Comparison of ENCODE assay signal across 15 cellular contexts in genomic region chr11:119324124-119324665, GRCh38. TPM values are rescaled to one million over a fixed set of nuclear protein-coding genes. Genes with fewer than 3 reads are reported as not detected.
DNase-seq lines count a peak whose midpoint lies in the region; ATAC-seq and TF ChIP-seq lines count a peak whose summit lies in the region.
"Had no signal": no experiment of that assay in that cellular context is flagged by ENCODE, and none has a peak within 500 bp of the region (broad histone marks: within the 10 kb centered on the region; RNA-seq: fewer than 3 reads in every experiment).

No MANE protein-coding gene starts in this region.

- H3F3A ChIP-seq in GM23338 (replicated peaks; ENCODE audit: low read depth): peaks cover 11% of the 10 kb centered on the region; the same call in 1 of the 2 replicates
- peaks cover 32% of the 10 kb centered on the region for H3F3A ChIP-seq in neural progenitor cell (ENCODE audit: low read depth)

- no peaks in the 10 kb centered on the region for H3K9me3 Mint-ChIP-seq in GM23338
- H3K9me3 Mint-ChIP-seq in brain: no peaks in the 10 kb centered on the region
- no peaks in the 10 kb centered on the region for H3K9me3 Mint-ChIP-seq in neural progenitor cell
- no peaks in the 10 kb centered on the region for H3K9me3 Mint-ChIP-seq in T-helper 2 cell treated with Interferon-gamma antibody and Interleukin-4, amounts not matched to agents 5 μg/mL and 100 μg/mL, for 36 hours
- H3K9me3 Mint-ChIP-seq: IgD-negative memory B cell had no signal

- 66 to 68% methylated on average over 5 of the region's 5 CpGs for WGBS in lower leg skin, 2 donors

- H3K36me3 ChIP-seq in GM23338 (ENCODE audit: insufficient read depth) (no peaks in the 10 kb centered on the region), neural progenitor cell (no peaks in the 10 kb centered on the region)

- H3K4me3 ChIP-seq in GM23338 (no peak overlapping the region), neural progenitor cell (no peak overlapping the region), lower leg skin (ENCODE audit: low read depth, poor library complexity, severe bottlenecking) (no peak overlapping the region)

- peak; percentile 36 for DNase-seq in NCI-H1436 (lab: John Stamatoyannopoulos, UW)
- DNase-seq in NCI-H1436 treated with DMSO at 0.1 percent for 48 hours (lab: John Stamatoyannopoulos, UW): no peak
- no peak for DNase-seq in GM23338 (ENCODE audit: low spot score)
- DNase-seq in neural progenitor cell (ENCODE audit: low spot score): no peak
- DNase-seq in NCI-H345 (lab: John Stamatoyannopoulos, UW): no peak
- DNase-seq in T-helper 2 cell treated with Interferon-gamma antibody and Interleukin-4, amounts not matched to agents 5 μg/mL and 100 μg/mL, for 36 hours (ENCODE audit: low spot score): no peak
- DNase-seq in lower leg skin (ENCODE audit: low spot score in 2 of 2): no peak
- DNase-seq: NCI-H1417 treated with DMSO at 0.1 percent for 48 hours had no signal

- no peaks in the 10 kb centered on the region for H3K79me2 ChIP-seq in GM23338 (replicated peaks; ENCODE audit: insufficient read depth)
- H3K79me2 ChIP-seq in neural progenitor cell (ENCODE audit: low read depth): no peaks in the 10 kb centered on the region

- H3K9ac ChIP-seq in neural progenitor cell: no peak overlapping the region

- no peaks in the 10 kb centered on the region for H3K9me2 ChIP-seq in GM23338 (ENCODE audit: insufficient read depth)

- ATAC-seq in GM23338: no peak
- ATAC-seq: Panc1 had no signal

- H3K4me1 Mint-ChIP-seq in GM23338 (peaks cover 19% of the 10 kb centered on the region; the same call in 2 of the 3 replicates), brain (peaks cover 24% of the 10 kb centered on the region), neural progenitor cell (peaks cover 34% of the 10 kb centered on the region)
- peaks cover 15% of the 10 kb centered on the region for H3K4me1 Mint-ChIP-seq in T-helper 2 cell treated with Interferon-gamma antibody and Interleukin-4, amounts not matched to agents 5 μg/mL and 100 μg/mL, for 36 hours (ENCODE audit: low read depth)

- H3K27ac Mint-ChIP-seq in GM23338: no peak overlapping the region
- peak overlapping the region in 3 of 5 experiments; percentile 37 to 76 (median 44) for H3K27ac Mint-ChIP-seq in brain
- no peak overlapping the region for H3K27ac Mint-ChIP-seq in neural progenitor cell
- no peak overlapping the region for H3K27ac Mint-ChIP-seq in T-helper 2 cell treated with Interferon-gamma antibody and Interleukin-4, amounts not matched to agents 5 μg/mL and 100 μg/mL, for 36 hours

- intact Hi-C loops in lower leg skin (cut with DNase I; ENCODE audit: low total_unique reads): loop anchor here (5.0 to 10.0 kb wide), 2 partner anchors 119 to 362 kb away; partner anchors contain the start of gene CBL

- H3K27me3 Mint-ChIP-seq in GM23338 (ENCODE audit: insufficient read depth, low read depth, poor library complexity) (peaks cover 17% of the 10 kb centered on the region), brain (peaks cover 8% of the 10 kb centered on the region), neural progenitor cell (ENCODE audit: insufficient read depth, low read depth) (peaks cover 8% of the 10 kb centered on the region)
- H3K27me3 Mint-ChIP-seq in T-helper 2 cell treated with Interferon-gamma antibody and Interleukin-4, amounts not matched to agents 5 μg/mL and 100 μg/mL, for 36 hours (ENCODE audit: low read depth): peaks cover 8% of the 10 kb centered on the region

- no peaks in the 10 kb centered on the region for H3K9me3 ChIP-seq in neural progenitor cell (ENCODE audit: low read depth)

- H2AFZ ChIP-seq in GM23338 (peak overlapping the region; percentile 79), neural progenitor cell (replicated peaks) (peak overlapping the region; percentile 56)

- no peaks in the 10 kb centered on the region for H4K20me1 ChIP-seq in GM23338 (replicated peaks; ENCODE audit: insufficient read depth)
- H4K20me1 ChIP-seq in neural progenitor cell (ENCODE audit: low read depth): no peaks in the 10 kb centered on the region

- H3K27me3 ChIP-seq in GM23338 (ENCODE audit: insufficient read depth) (0 out of 2 replicates have a peak, but pooled peaks cover 6% of the 10 kb centered on the region), neural progenitor cell (no peaks in the 10 kb centered on the region)

- H3K4me1 ChIP-seq in GM23338 (ENCODE audit: insufficient read depth) (peaks cover 22% of the 10 kb centered on the region), neural progenitor cell (peaks cover 28% of the 10 kb centered on the region)

- no peak for TF ChIP-seq POLR2A in lower leg skin (IDR thresholded peaks at IDR 0.05)

- H3K4me3 Mint-ChIP-seq in GM23338 (no peak overlapping the region; the same call in 2 of the 3 replicates), brain (peak overlapping the region in 2 of 5 experiments; percentile 7 to 29), neural progenitor cell (peak overlapping the region; percentile 42)
- no peak overlapping the region for H3K4me3 Mint-ChIP-seq in T-helper 2 cell treated with Interferon-gamma antibody and Interleukin-4, amounts not matched to agents 5 μg/mL and 100 μg/mL, for 36 hours

- H3K36me3 Mint-ChIP-seq in GM23338 (ENCODE audit: low read depth) (no peaks in the 10 kb centered on the region), brain (no peaks in the 10 kb centered on the region), neural progenitor cell (no peaks in the 10 kb centered on the region)
- no peaks in the 10 kb centered on the region for H3K36me3 Mint-ChIP-seq in T-helper 2 cell treated with Interferon-gamma antibody and Interleukin-4, amounts not matched to agents 5 μg/mL and 100 μg/mL, for 36 hours (ENCODE audit: low read depth)
- H3K36me3 Mint-ChIP-seq: IgD-negative memory B cell had no signal

- TF ChIP-seq CTCF in GM23338 (conservative IDR thresholded peaks at IDR 0.05; ENCODE audit: low read depth in 2 of 2): no peak
- TF ChIP-seq CTCF in brain (conservative IDR thresholded peaks at IDR 0.05): no peak
- no peak for TF ChIP-seq CTCF in neural progenitor cell (IDR thresholded peaks at IDR 0.05)
- TF ChIP-seq CTCF in lower leg skin (IDR thresholded peaks at IDR 0.05): no peak

- H3K27ac ChIP-seq in GM23338 (ENCODE audit: low read depth) (no peak overlapping the region), neural progenitor cell (no peak overlapping the region)
- H3K27ac ChIP-seq: 22Rv1 had no signal

- H3K4me2 ChIP-seq in GM23338 (no peak overlapping the region), neural progenitor cell (no peak overlapping the region)

RNA-seq across cellular contexts. Expression of gene MCAM, which starts 7.3 kb away (rescaled TPM):
- total RNA-seq in GM23338 (2014; rRNA removed; shearing (Covaris generic)): 79.5 and 139 TPM in 2 replicates
- polyA plus RNA-seq in GM23338 (2016; fragmentation: Nextera tagmentation; extraction: Ambion mirVana) (7.8 and 8.9 TPM in 2 replicates), brain (ENCODE audit: insufficient read depth, low read depth, low replicate concordance) (58.3 TPM)
- total RNA-seq in neural progenitor cell (ENCODE audit: low replicate concordance) (23.3 and 28.2 TPM in 2 replicates), lower leg skin (100 to 1,000 TPM; 103 to 198 (median 183) TPM)

RNA-seq across cellular contexts. Expression of gene RNF26, which starts 10.1 kb away (rescaled TPM):
- total RNA-seq in GM23338 (2014; rRNA removed; shearing (Covaris generic)): 53.6 and 58.3 TPM in 2 replicates
- 28.7 and 31.8 TPM in 2 replicates for polyA plus RNA-seq in GM23338 (2016; fragmentation: Nextera tagmentation; extraction: Ambion mirVana)
- polyA plus RNA-seq in brain (ENCODE audit: insufficient read depth, low read depth, low replicate concordance): 52.0 TPM
- 17.1 and 48.2 TPM in 2 replicates for total RNA-seq in neural progenitor cell (ENCODE audit: low replicate concordance)
- total RNA-seq in lower leg skin: 10 to 100 TPM in 3 of 4 donors, 1 to 10 TPM in 1; 6.7 to 16.8 (median 13.1) TPM

RNA-seq across cellular contexts. Expression of gene C1QTNF5, which starts 16.5 kb away (rescaled TPM):
- total RNA-seq in GM23338 (2014; rRNA removed; shearing (Covaris generic)): 1.9 and 3.0 TPM in 2 replicates
- 1.8 and 1.9 TPM in 2 replicates for polyA plus RNA-seq in GM23338 (2016; fragmentation: Nextera tagmentation; extraction: Ambion mirVana)
- polyA plus RNA-seq in brain (ENCODE audit: insufficient read depth, low read depth, low replicate concordance): 13.2 TPM
- total RNA-seq in neural progenitor cell (ENCODE audit: low replicate concordance): 0.90 and 3.4 TPM in 2 replicates
- 10 to 100 TPM in 1 of 4 donors, 1 to 10 TPM in 3; 4.2 to 14.3 (median 8.6) TPM for total RNA-seq in lower leg skin
- polyA plus RNA-seq: IgD-negative memory B cell had no signal

RNA-seq across cellular contexts. Expression of gene MFRP, which starts 22.3 kb away (rescaled TPM):
- total RNA-seq in GM23338 (2014; rRNA removed; shearing (Covaris generic)): 0.03 TPM in 1 of 2 replicates, not detected in the other
- not detected in 2 replicates for polyA plus RNA-seq in GM23338 (2016; fragmentation: Nextera tagmentation; extraction: Ambion mirVana)
- not detected for polyA plus RNA-seq in brain (ENCODE audit: insufficient read depth, low read depth, low replicate concordance)
- not detected in 2 replicates for total RNA-seq in neural progenitor cell (ENCODE audit: low replicate concordance)
- total RNA-seq in lower leg skin: not detected
- total RNA-seq: HT-29, Right ventricle myocardium superior had no signal
- polyA plus RNA-seq: BJ, IgD-negative memory B cell had no signal

RNA-seq across cellular contexts. Expression of gene USP2, which starts 57.3 kb away (rescaled TPM):
- total RNA-seq in GM23338 (2014; rRNA removed; shearing (Covaris generic)): 4.9 and 6.6 TPM in 2 replicates
- polyA plus RNA-seq in GM23338 (2016; fragmentation: Nextera tagmentation; extraction: Ambion mirVana) (5.0 and 5.9 TPM in 2 replicates), brain (ENCODE audit: insufficient read depth, low read depth, low replicate concordance) (10.1 TPM)
- total RNA-seq in neural progenitor cell (ENCODE audit: low replicate concordance) (2.1 and 2.6 TPM in 2 replicates), lower leg skin (10 to 100 TPM; 15.0 to 35.6 (median 18.1) TPM)
- polyA plus RNA-seq: IgD-negative memory B cell had no signal

Comparison
In these comparisons a context has a peak if more than half of its experiments do, and no peak if none do; other contexts are left out.
1. H3K27ac Mint-ChIP-seq: peak in brain (3 of 5); none in GM23338 (single experiment), neural progenitor cell (single experiment) and T-helper 2 cell treated with Interferon-gamma antibody and Interleukin-4, amounts not matched to agents 5 μg/mL and 100 μg/mL, for 36 hours (single experiment).